In the genomic region with DNA sequence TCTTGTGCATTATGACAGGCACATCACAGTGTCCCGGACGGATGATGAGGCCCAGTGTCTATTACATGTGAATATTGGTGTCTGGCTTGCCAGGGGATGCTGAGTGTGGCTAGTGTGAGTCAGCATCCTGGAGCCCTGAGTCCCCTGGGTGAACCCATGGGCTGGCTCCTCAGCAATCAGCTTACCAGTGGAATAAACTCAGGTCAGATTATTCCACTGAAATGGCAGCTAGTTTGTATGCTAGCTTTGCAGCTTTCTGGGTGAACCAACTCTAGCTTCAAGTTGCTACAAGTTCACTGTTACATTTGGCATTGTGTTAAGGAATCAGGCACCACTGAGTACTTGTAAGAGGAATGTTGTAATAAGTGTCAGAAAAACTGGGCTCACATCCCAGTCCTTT, we compare ENCODE assay signal across 12 cellular contexts. TPM values are rescaled to one million over a fixed set of nuclear protein-coding genes. Genes with fewer than 3 reads are reported as not detected.
DNase-seq lines count a peak whose midpoint lies in the region; ATAC-seq and TF ChIP-seq lines count a peak whose summit lies in the region.
"Had no signal": no experiment of that assay in that cellular context is flagged by ENCODE, and none has a peak within 500 bp of the region (broad histone marks: within the 10 kb centered on the region; RNA-seq: fewer than 3 reads in every experiment).

No MANE protein-coding gene starts in this region.

- no peak overlapping the region for H3K27ac Mint-ChIP-seq in stimulated activated effector memory CD8-positive, alpha-beta T cell treated with anti-CD3 and anti-CD28 coated beads, Interleukin-12 subunit alpha, Interleukin-12 subunit beta, amount 100 ng/mL, for 72 hours
- H3K27ac Mint-ChIP-seq: effector memory CD8-positive, alpha-beta T cell; stimulated activated naive CD8-positive, alpha-beta T cell treated with anti-CD3 and anti-CD28 coated beads, Interleukin-15, Interleukin-2, amounts not matched to agents 100 ng/mL and 50 ng/mL, for 24 hours had no signal

- no peak overlapping the region for H3K4me3 ChIP-seq in fibroblast of lung (replicated peaks in 1 of 4; ENCODE audit: control extremely low read depth in 1 of 4, insufficient read depth in 1 of 4, low read depth in 3 of 4, low read length in 4 of 4)

- peak overlapping the region; percentile 27 for H3K4me2 ChIP-seq in fibroblast of lung (ENCODE audit: extremely low read depth, insufficient read depth, low read length)

- H3K9me3 ChIP-seq in fibroblast of lung (ENCODE audit: control insufficient read depth, insufficient read depth, low read depth, low read length), result no peaks in the 10 kb centered on the region

- no peak overlapping the region for H3K4me3 Mint-ChIP-seq in stimulated activated effector memory CD8-positive, alpha-beta T cell treated with anti-CD3 and anti-CD28 coated beads, Interleukin-12 subunit alpha, Interleukin-12 subunit beta, amount 100 ng/mL, for 72 hours
- H3K4me3 Mint-ChIP-seq: effector memory CD8-positive, alpha-beta T cell; stimulated activated naive CD8-positive, alpha-beta T cell treated with anti-CD3 and anti-CD28 coated beads, Interleukin-15, Interleukin-2, amounts not matched to agents 100 ng/mL and 50 ng/mL, for 24 hours had no signal

- H3K36me3 ChIP-seq in fibroblast of lung (ENCODE audit: control insufficient read depth, insufficient read depth, low read length), result no peaks in the 10 kb centered on the region

- no peak overlapping the region for H2AFZ ChIP-seq in fibroblast of lung (ENCODE audit: low read length)

- H3K4me1 Mint-ChIP-seq in stimulated activated effector memory CD8-positive, alpha-beta T cell treated with anti-CD3 and anti-CD28 coated beads, Interleukin-12 subunit alpha, Interleukin-12 subunit beta, amount 100 ng/mL, for 72 hours, result peaks cover 7% of the 10 kb centered on the region

- H3K4me1 ChIP-seq in fibroblast of lung (ENCODE audit: control insufficient read depth, extremely low read depth, insufficient read depth, low read length), result peaks cover 8% of the 10 kb centered on the region

- no peak overlapping the region for H3K27ac ChIP-seq in fibroblast of lung (ENCODE audit: insufficient read depth, low read length)

- no peak for TF ChIP-seq CTCF in fibroblast of lung (conservative IDR thresholded peaks at IDR 0.05 in 1 of 2, IDR thresholded peaks at IDR 0.05 in 1 of 2; ENCODE audit: low read depth in 1 of 2, low read length in 2 of 2)

- no peak overlapping the region for H3K9ac ChIP-seq in fibroblast of lung (ENCODE audit: insufficient read depth, low read length)

- H3K9me3 Mint-ChIP-seq in stimulated activated effector memory CD8-positive, alpha-beta T cell treated with anti-CD3 and anti-CD28 coated beads, Interleukin-12 subunit alpha, Interleukin-12 subunit beta, amount 100 ng/mL, for 72 hours, result no peaks in the 10 kb centered on the region
- H3K9me3 Mint-ChIP-seq: effector memory CD8-positive, alpha-beta T cell; stimulated activated naive CD8-positive, alpha-beta T cell treated with anti-CD3 and anti-CD28 coated beads, Interleukin-15, Interleukin-2, amounts not matched to agents 100 ng/mL and 50 ng/mL, for 24 hours had no signal

- peak; percentile 89 for ATAC-seq in stimulated activated effector memory CD8-positive, alpha-beta T cell treated with anti-CD3 and anti-CD28 coated beads, Interleukin-12 subunit alpha, Interleukin-12 subunit beta, amount 100 ng/mL, for 72 hours
- no peak for ATAC-seq in HG03354 (IDR thresholded peaks at IDR 0.05; ENCODE audit: poor library complexity, severe bottlenecking, unreplicated experiment)
- ATAC-seq: effector memory CD8-positive, alpha-beta T cell had no signal

- H3K36me3 Mint-ChIP-seq in stimulated activated effector memory CD8-positive, alpha-beta T cell treated with anti-CD3 and anti-CD28 coated beads, Interleukin-12 subunit alpha, Interleukin-12 subunit beta, amount 100 ng/mL, for 72 hours, result no peaks in the 10 kb centered on the region

- H3K27me3 ChIP-seq in fibroblast of lung (ENCODE audit: control insufficient read depth, insufficient read depth, low read length), result no peaks in the 10 kb centered on the region

- no peaks in the 10 kb centered on the region for H4K20me1 ChIP-seq in fibroblast of lung (ENCODE audit: control insufficient read depth, extremely low read depth, insufficient read depth, low read length)

- H3K79me2 ChIP-seq in fibroblast of lung (ENCODE audit: control insufficient read depth, insufficient read depth, low read length), result no peaks in the 10 kb centered on the region

- peak; percentile 7 to 16 for DNase-seq in activated CD4-positive, alpha-beta T cell treated with anti-CD3 and anti-CD28 coated beads, Interleukin-2, amount 50 U/mL, for 48 hours
- DNase-seq in activated CD4-positive, alpha-beta T cell treated with anti-CD3 and anti-CD28 coated beads, Interleukin-2, amount 50 U/mL, for 1 hour, result no peak
- peak; percentile 57 for DNase-seq in RKO (ENCODE audit: low spot score)
- peak; percentile 68 to 87 for DNase-seq in fibroblast of lung (ENCODE audit: low read depth in 2 of 2)
- no peak for DNase-seq in stimulated activated effector memory CD8-positive, alpha-beta T cell treated with anti-CD3 and anti-CD28 coated beads, Interleukin-12 subunit alpha, Interleukin-12 subunit beta, amount 100 ng/mL, for 72 hours (ENCODE audit: low spot score in 2 of 2)
- no peak for DNase-seq in activated CD8-positive, alpha-beta memory T cell treated with anti-CD3 and anti-CD28 coated beads, Interleukin-2, amount 50 U/mL, for 48 hours
- no peak for DNase-seq in stimulated activated CD8-positive, alpha-beta memory T cell treated with anti-CD3 and anti-CD28 coated beads, Interleukin-4, amount 100 ng/mL, for 48 hours
- DNase-seq: activated effector memory CD4-positive, alpha-beta T cell treated with anti-CD3 and anti-CD28 coated beads, Interleukin-2, amount 50 U/mL, for 16 hours; C1 segment of cervical spinal cord had no signal

RNA-seq across cellular contexts. Expression of a gene that starts 23.9 kb away (rescaled TPM):
- total RNA-seq in fibroblast of lung, result not detected in 2 replicates
- not detected in 2 replicates for polyA plus RNA-seq in fibroblast of lung
- polyA plus RNA-seq in fibroblast of lung (2012), result not detected in 2 replicates
- polyA minus RNA-seq in fibroblast of lung (ENCODE audit: low replicate concordance), result not detected in 2 replicates

RNA-seq across cellular contexts. Expression of a gene that starts 41.1 kb away (rescaled TPM):
- not detected in 2 replicates for total RNA-seq in fibroblast of lung
- polyA plus RNA-seq in fibroblast of lung, result not detected in 2 replicates
- polyA plus RNA-seq in fibroblast of lung (2012), result 0.01 and 0.07 TPM in 2 replicates
- 0.30 TPM in 1 of 2 replicates, not detected in the other for polyA minus RNA-seq in fibroblast of lung (ENCODE audit: low replicate concordance)

Comparison
In these comparisons a context has a peak if more than half of its experiments do, and no peak if none do; other contexts are left out.
1. DNase-seq: peak in activated CD4-positive, alpha-beta T cell treated with anti-CD3 and anti-CD28 coated beads, Interleukin-2, amount 50 U/mL, for 48 hours (2 of 2), RKO (single experiment) and fibroblast of lung (2 of 2); none in activated CD4-positive, alpha-beta T cell treated with anti-CD3 and anti-CD28 coated beads, Interleukin-2, amount 50 U/mL, for 1 hour (single experiment), stimulated activated effector memory CD8-positive, alpha-beta T cell treated with anti-CD3 and anti-CD28 coated beads, Interleukin-12 subunit alpha, Interleukin-12 subunit beta, amount 100 ng/mL, for 72 hours (0 of 2), activated CD8-positive, alpha-beta memory T cell treated with anti-CD3 and anti-CD28 coated beads, Interleukin-2, amount 50 U/mL, for 48 hours (single experiment) and stimulated activated CD8-positive, alpha-beta memory T cell treated with anti-CD3 and anti-CD28 coated beads, Interleukin-4, amount 100 ng/mL, for 48 hours (single experiment).